In the genomic region with DNA sequence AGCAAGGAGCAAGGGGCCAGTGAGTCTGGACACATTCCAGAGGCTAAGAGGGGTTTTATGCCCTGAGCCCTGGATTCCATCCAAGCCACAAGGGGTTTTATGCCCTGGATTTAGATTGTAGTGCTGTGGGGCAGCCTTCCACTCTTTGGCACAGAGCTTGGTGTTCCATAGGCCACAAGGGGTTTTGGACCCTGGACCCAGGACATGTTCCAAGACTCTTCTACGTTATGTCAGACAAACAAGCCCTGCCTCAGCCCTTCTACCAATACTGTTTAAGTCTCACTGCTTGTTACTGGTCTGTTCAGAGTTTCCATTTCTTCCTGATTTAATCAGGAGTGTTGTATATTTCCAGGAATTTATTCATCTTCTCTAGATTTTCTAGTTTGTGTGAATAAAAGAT, we compare ENCODE assay signal across 1 cellular context.
TF ChIP-seq lines count a peak whose summit lies in the region.

No MANE protein-coding gene starts in this region.

TF ChIP-seq in liver, 16 proteins besides CTCF, POLR2A, EP300 and RAD21 (continued from another document):
- TF ChIP-seq, protein P1, sequence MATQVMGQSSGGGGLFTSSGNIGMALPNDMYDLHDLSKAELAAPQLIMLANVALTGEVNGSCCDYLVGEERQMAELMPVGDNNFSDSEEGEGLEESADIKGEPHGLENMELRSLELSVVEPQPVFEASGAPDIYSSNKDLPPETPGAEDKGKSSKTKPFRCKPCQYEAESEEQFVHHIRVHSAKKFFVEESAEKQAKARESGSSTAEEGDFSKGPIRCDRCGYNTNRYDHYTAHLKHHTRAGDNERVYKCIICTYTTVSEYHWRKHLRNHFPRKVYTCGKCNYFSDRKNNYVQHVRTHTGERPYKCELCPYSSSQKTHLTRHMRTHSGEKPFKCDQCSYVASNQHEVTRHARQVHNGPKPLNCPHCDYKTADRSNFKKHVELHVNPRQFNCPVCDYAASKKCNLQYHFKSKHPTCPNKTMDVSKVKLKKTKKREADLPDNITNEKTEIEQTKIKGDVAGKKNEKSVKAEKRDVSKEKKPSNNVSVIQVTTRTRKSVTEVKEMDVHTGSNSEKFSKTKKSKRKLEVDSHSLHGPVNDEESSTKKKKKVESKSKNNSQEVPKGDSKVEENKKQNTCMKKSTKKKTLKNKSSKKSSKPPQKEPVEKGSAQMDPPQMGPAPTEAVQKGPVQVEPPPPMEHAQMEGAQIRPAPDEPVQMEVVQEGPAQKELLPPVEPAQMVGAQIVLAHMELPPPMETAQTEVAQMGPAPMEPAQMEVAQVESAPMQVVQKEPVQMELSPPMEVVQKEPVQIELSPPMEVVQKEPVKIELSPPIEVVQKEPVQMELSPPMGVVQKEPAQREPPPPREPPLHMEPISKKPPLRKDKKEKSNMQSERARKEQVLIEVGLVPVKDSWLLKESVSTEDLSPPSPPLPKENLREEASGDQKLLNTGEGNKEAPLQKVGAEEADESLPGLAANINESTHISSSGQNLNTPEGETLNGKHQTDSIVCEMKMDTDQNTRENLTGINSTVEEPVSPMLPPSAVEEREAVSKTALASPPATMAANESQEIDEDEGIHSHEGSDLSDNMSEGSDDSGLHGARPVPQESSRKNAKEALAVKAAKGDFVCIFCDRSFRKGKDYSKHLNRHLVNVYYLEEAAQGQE (IDR thresholded peaks at IDR 0.05) = no peak
- TF ChIP-seq YY1 (IDR thresholded peaks at IDR 0.05) (peak; percentile 20), FOXA1 (IDR thresholded peaks at IDR 0.05) (no peak)
